In the genomic region with DNA sequence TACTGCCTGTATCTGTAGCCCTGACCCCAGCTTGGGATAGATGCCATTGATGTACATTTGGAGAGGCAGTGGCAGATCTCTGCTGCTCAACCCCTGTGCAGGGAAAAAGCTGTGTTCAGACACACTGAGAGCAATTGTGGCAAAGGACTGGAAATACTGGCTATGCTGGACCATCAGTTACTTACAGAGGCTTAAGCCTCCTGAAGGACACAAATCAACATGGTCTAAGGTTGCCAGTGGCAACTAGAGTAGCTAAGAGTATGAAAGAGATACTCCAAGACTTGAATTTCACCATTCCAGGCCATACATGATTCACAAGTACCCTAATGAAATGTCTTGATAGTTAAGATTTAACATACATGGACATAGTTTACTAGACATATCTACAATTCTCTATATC, we compare ENCODE assay signal across 33 cellular contexts.
"Had no signal": no experiment of that assay in that cellular context is flagged by ENCODE, and none has a peak within 500 bp of the region (broad histone marks: within the 10 kb centered on the region; RNA-seq: fewer than 3 reads in every experiment).

No MANE protein-coding gene starts in this region.

- H3K4me1 Mint-ChIP-seq: activated CD8-positive, alpha-beta memory T cell treated with anti-CD3 and anti-CD28 coated beads, Interleukin-2, amount 10 ng/mL, durations not matched to agents 7 days and 5 days; activated naive CD4-positive, alpha-beta T cell treated with anti-CD3 and anti-CD28 coated beads, Interleukin-2, amount 50 U/mL, for 24 hours had no signal

- H3K27me3 Mint-ChIP-seq: activated CD4-positive, alpha-beta memory T cell treated with anti-CD3 and anti-CD28 coated beads for 36 hours; activated naive CD8-positive, alpha-beta T cell treated with anti-CD3 and anti-CD28 coated beads for 36 hours had no signal

- DNase-seq: activated CD4-positive, alpha-beta memory T cell treated with anti-CD3 and anti-CD28 coated beads for 36 hours; activated CD4-positive, alpha-beta T cell treated with anti-CD3 and anti-CD28 coated beads for 36 hours; activated CD4-positive, alpha-beta T cell treated with anti-CD3 and anti-CD28 coated beads, Interleukin-2, amount 10 ng/mL, durations not matched to agents 24 days and 14 days; activated CD4-positive, CD25-positive, alpha-beta regulatory T cell; activated CD4-positive, CD25-positive, alpha-beta regulatory T cell treated with anti-CD3 and anti-CD28 coated beads, Interleukin-2, amount 50 U/mL, for 72 hours; activated CD8-positive, alpha-beta memory T cell treated with anti-CD3 and anti-CD28 coated beads, Interleukin-2, amount 10 ng/mL, durations not matched to agents 7 days and 5 days; activated CD8-positive, alpha-beta memory T cell treated with anti-CD3 and anti-CD28 coated beads, Interleukin-2, amount 50 U/mL, for 4 hours; activated CD8-positive, alpha-beta T cell treated with anti-CD3 and anti-CD28 coated beads, Interleukin-2, amount 10 ng/mL, durations not matched to agents 7 days and 5 days; activated effector memory CD4-positive, alpha-beta T cell treated with anti-CD3 and anti-CD28 coated beads, Interleukin-2, amount 50 U/mL, for 16 hours; activated naive CD4-positive, alpha-beta T cell treated with anti-CD3 and anti-CD28 coated beads for 36 hours; activated naive CD8-positive, alpha-beta T cell treated with anti-CD3 and anti-CD28 coated beads for 36 hours; activated naive CD8-positive, alpha-beta T cell treated with anti-CD3 and anti-CD28 coated beads, Interleukin-2, amount 50 U/mL, for 24 hours; activated T-cell treated with anti-CD3 and anti-CD28 coated beads, Interleukin-2, amount 50 U/mL, for 1 hour; activated T-cell treated with anti-CD3 and anti-CD28 coated beads, Interleukin-2, amount 50 U/mL, for 48 hours; adrenal gland; amygdala; aorta; body of pancreas; caudate nucleus; cortex of kidney; dermis blood vessel endothelial cell; effector CD4-positive, alpha-beta T cell; foreskin keratinocyte; gastrocnemius medialis; glutamatergic neuron; heart left ventricle; T-helper 1 cell; T-helper 17 cell; T1000 had no signal

- H3K4me3 Mint-ChIP-seq: activated CD4-positive, alpha-beta memory T cell treated with anti-CD3 and anti-CD28 coated beads for 36 hours; activated CD4-positive, alpha-beta T cell treated with anti-CD3 and anti-CD28 coated beads for 36 hours; activated CD4-positive, alpha-beta T cell treated with anti-CD3 and anti-CD28 coated beads, Interleukin-2, amount 10 ng/mL, durations not matched to agents 24 days and 14 days; activated CD8-positive, alpha-beta memory T cell treated with anti-CD3 and anti-CD28 coated beads, Interleukin-2, amount 10 ng/mL, durations not matched to agents 7 days and 5 days; activated CD8-positive, alpha-beta T cell treated with anti-CD3 and anti-CD28 coated beads, Interleukin-2, amount 10 ng/mL, durations not matched to agents 7 days and 5 days; activated naive CD4-positive, alpha-beta T cell treated with anti-CD3 and anti-CD28 coated beads for 36 hours; activated naive CD4-positive, alpha-beta T cell treated with anti-CD3 and anti-CD28 coated beads, Interleukin-2, amount 50 U/mL, for 24 hours; activated naive CD8-positive, alpha-beta T cell treated with anti-CD3 and anti-CD28 coated beads for 36 hours; activated naive CD8-positive, alpha-beta T cell treated with anti-CD3 and anti-CD28 coated beads, Interleukin-2, amount 50 U/mL, for 24 hours; activated T-helper 1 cell treated with anti-CD3 and anti-CD28 coated beads, Interleukin-12 subunit alpha, Interleukin-12 subunit beta, Interleukin-2, Interleukin-4 antibody, amounts not matched to agents 30 ng/mL and 10 ng/mL and 1 ng/mL, durations not matched to agents 14 hours and 24 hours and 36 hours; T-helper 17 cell; T-helper 2 cell treated with Interferon-gamma antibody and Interleukin-4, amounts not matched to agents 5 μg/mL and 100 μg/mL, for 36 hours had no signal

- H3K4me3 ChIP-seq: adrenal gland, body of pancreas, gastrocnemius medialis, heart left ventricle had no signal

- H3K27ac Mint-ChIP-seq: activated CD4-positive, alpha-beta memory T cell treated with anti-CD3 and anti-CD28 coated beads for 36 hours; activated CD4-positive, alpha-beta T cell treated with anti-CD3 and anti-CD28 coated beads for 36 hours; activated CD4-positive, alpha-beta T cell treated with anti-CD3 and anti-CD28 coated beads, Interleukin-2, amount 10 ng/mL, durations not matched to agents 24 days and 14 days; activated CD8-positive, alpha-beta memory T cell treated with anti-CD3 and anti-CD28 coated beads, Interleukin-2, amount 10 ng/mL, durations not matched to agents 7 days and 5 days; activated CD8-positive, alpha-beta T cell treated with anti-CD3 and anti-CD28 coated beads, Interleukin-2, amount 10 ng/mL, durations not matched to agents 7 days and 5 days; activated naive CD4-positive, alpha-beta T cell treated with anti-CD3 and anti-CD28 coated beads for 36 hours; activated naive CD4-positive, alpha-beta T cell treated with anti-CD3 and anti-CD28 coated beads, Interleukin-2, amount 50 U/mL, for 24 hours; activated naive CD8-positive, alpha-beta T cell treated with anti-CD3 and anti-CD28 coated beads for 36 hours; activated naive CD8-positive, alpha-beta T cell treated with anti-CD3 and anti-CD28 coated beads, Interleukin-2, amount 50 U/mL, for 24 hours; activated T-helper 1 cell treated with anti-CD3 and anti-CD28 coated beads, Interleukin-12 subunit alpha, Interleukin-12 subunit beta, Interleukin-2, Interleukin-4 antibody, amounts not matched to agents 30 ng/mL and 10 ng/mL and 1 ng/mL, durations not matched to agents 14 hours and 24 hours and 36 hours; activated T-helper 2 cell treated with anti-CD3 and anti-CD28 coated beads, Interferon-gamma antibody, Interleukin-2, Interleukin-4, amounts not matched to agents 10 μg/mL and 5 μg/mL and 100 μg/mL, durations not matched to agents 14 hours and 24 hours and 36 hours; T-helper 17 cell; T-helper 2 cell treated with Interferon-gamma antibody and Interleukin-4, amounts not matched to agents 5 μg/mL and 100 μg/mL, for 36 hours had no signal
